ENCODE assay signal across 14 cellular contexts in genomic region chr2:133503323-133503722, GRCh38.
DNase-seq lines count a peak whose midpoint lies in the region; ATAC-seq and FAIRE-seq lines count a peak whose summit lies in the region.
"Had no signal": no experiment of that assay in that cellular context is flagged by ENCODE, and none has a peak within 500 bp of the region (broad histone marks: within the 10 kb centered on the region; RNA-seq: fewer than 3 reads in every experiment).

No MANE protein-coding gene starts in this region.

- WGBS in trophoblast cell (ENCODE audit: extremely low coverage, insufficient coverage, insufficient read length): no CpG with 5 or more reads among the region's 1 CpG

- H3K27me3 ChIP-seq in trophoblast cell (ENCODE audit: insufficient read depth, low read length): no peaks in the 10 kb centered on the region

- H3K23ac ChIP-seq in trophoblast cell (ENCODE audit: low read length): no peak overlapping the region

- no peaks in the 10 kb centered on the region for H3K36me3 ChIP-seq in trophoblast cell (ENCODE audit: control insufficient read depth in 1 of 2, insufficient read depth in 2 of 2, low read length in 2 of 2)

- H2AK5ac ChIP-seq in trophoblast cell (ENCODE audit: low read length): no peak overlapping the region

- no peaks in the 10 kb centered on the region for H3K79me1 ChIP-seq in trophoblast cell (ENCODE audit: low read length)

- no peak overlapping the region for H3K9ac ChIP-seq in trophoblast cell (ENCODE audit: low read length)

- peak; percentile 94 for FAIRE-seq in GM18507 (lab: Jason Lieb, UNC)
- FAIRE-seq: endothelial cell of umbilical vein had no signal

- H3K18ac ChIP-seq in trophoblast cell (ENCODE audit: low read length): no peak overlapping the region

- no peak overlapping the region for H2BK120ac ChIP-seq in trophoblast cell (ENCODE audit: insufficient read depth, low read length, poor library complexity)

- DNase-seq in GM18507 (ENCODE audit: extremely low spot score, insufficient read length, low read depth) (peak; percentile 15), kidney tubule cell (ENCODE audit: low spot score) (no peak), NCI-H146 (lab: John Stamatoyannopoulos, UW) (no peak), trophoblast cell (no peak), NCI-H187 treated with DMSO at 0.1 percent for 48 hours (lab: John Stamatoyannopoulos, UW) (no peak)
- DNase-seq: DMS79, hypothalamus, KBM-7, NCI-H2171 had no signal

- no peak overlapping the region for H3K4ac ChIP-seq in trophoblast cell (ENCODE audit: low read depth, low read length)

- peaks cover 2% of the 10 kb centered on the region for H3K9me3 ChIP-seq in trophoblast cell (ENCODE audit: insufficient read depth, low read depth, low read length)

- H3K4me1 ChIP-seq in trophoblast cell (ENCODE audit: control insufficient read depth in 1 of 2, insufficient read depth in 2 of 2, low read length in 2 of 2): peaks cover 0 to 2% of the 10 kb centered on the region in 2 experiments

- ATAC-seq in GM19463 (IDR thresholded peaks at IDR 0.05; ENCODE audit: unreplicated experiment): peak; percentile 58
- ATAC-seq in HG02870 (IDR thresholded peaks at IDR 0.05; ENCODE audit: unreplicated experiment): peak; percentile 49
- peak; percentile 72 for ATAC-seq in HG03469 (IDR thresholded peaks at IDR 0.05; ENCODE audit: unreplicated experiment)
- ATAC-seq: Panc1 had no signal

- no peak overlapping the region for H2AFZ ChIP-seq in trophoblast cell (ENCODE audit: insufficient read depth, low read length, poor library complexity)

- H3K14ac ChIP-seq in trophoblast cell (ENCODE audit: low read length): no peak overlapping the region

- H3K4me3 ChIP-seq in trophoblast cell (ENCODE audit: low read depth, low read length): no peak overlapping the region

- H3K79me2 ChIP-seq in trophoblast cell (ENCODE audit: control insufficient read depth, insufficient read depth, low read length, poor library complexity): no peaks in the 10 kb centered on the region

- H4K8ac ChIP-seq in trophoblast cell (ENCODE audit: low read depth, low read length): no peak overlapping the region

- no peak overlapping the region for H4K12ac ChIP-seq in trophoblast cell (ENCODE audit: low read depth, low read length)

- H4K91ac ChIP-seq in trophoblast cell (ENCODE audit: low read depth, low read length): no peak overlapping the region

- H2BK12ac ChIP-seq in trophoblast cell (ENCODE audit: low read length): no peak overlapping the region

- H3K4me2 ChIP-seq in trophoblast cell (ENCODE audit: low read length): no peak overlapping the region

- H2BK5ac ChIP-seq in trophoblast cell (ENCODE audit: low read depth, low read length, poor library complexity): no peak overlapping the region

- no peak overlapping the region for H3K27ac ChIP-seq in trophoblast cell (ENCODE audit: low read depth, low read length)
